ENCODE assay signal across 18 cellular contexts in the genomic region with DNA sequence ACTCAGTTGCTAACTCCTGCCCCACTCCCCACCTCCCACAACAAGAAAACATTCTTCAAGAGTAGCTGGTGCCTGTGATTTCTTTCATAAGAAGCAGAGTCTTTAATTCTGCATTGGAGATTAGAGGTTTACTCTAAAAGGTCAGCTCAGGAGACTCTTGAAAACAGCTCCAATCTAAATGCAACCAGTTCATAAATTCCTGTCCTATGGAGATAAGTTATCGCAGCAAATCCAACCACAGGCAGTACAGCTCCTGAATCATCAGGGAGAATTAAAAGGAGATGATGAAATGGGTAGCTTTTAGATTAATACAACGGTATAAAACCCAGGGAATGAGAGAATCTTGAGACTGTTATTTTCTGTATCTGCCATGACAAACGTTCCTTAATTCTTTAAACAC.
DNase-seq lines count a peak whose midpoint lies in the region; ATAC-seq, FAIRE-seq and TF ChIP-seq lines count a peak whose summit lies in the region.
"Had no signal": no experiment of that assay in that cellular context is flagged by ENCODE, and none has a peak within 500 bp of the region (broad histone marks: within the 10 kb centered on the region; RNA-seq: fewer than 3 reads in every experiment).

No MANE protein-coding gene starts in this region.

- H2BK120ac ChIP-seq in mesenchymal stem cell (ENCODE audit: low read depth, low read length) = no peak overlapping the region

- peak overlapping the region; percentile 90 for H3K27ac Mint-ChIP-seq in Caco-2 (ENCODE audit: unreplicated experiment)
- H3K27ac Mint-ChIP-seq: activated CD8-positive, alpha-beta T cell treated with anti-CD3 and anti-CD28 coated beads, Interleukin-2, amount 10 ng/mL, durations not matched to agents 7 days and 5 days; activated T-helper 2 cell treated with anti-CD3 and anti-CD28 coated beads, Interferon-gamma antibody, Interleukin-2, Interleukin-4, amounts not matched to agents 10 μg/mL and 5 μg/mL and 100 μg/mL, durations not matched to agents 14 hours and 24 hours and 36 hours; stimulated activated effector memory CD8-positive, alpha-beta T cell treated with anti-CD3 and anti-CD28 coated beads, Interleukin-12 subunit alpha, Interleukin-12 subunit beta, amount 100 ng/mL, for 72 hours had no signal

- H2BK5ac ChIP-seq in mesenchymal stem cell (ENCODE audit: low read depth, low read length, poor library complexity, severe bottlenecking) = no peak overlapping the region

- intact Hi-C loops in Caco-2 (cut with micrococcal nuclease; ENCODE audit: unreplicated experiment) = loop anchor here (5.0 kb wide), 1 partner anchor 37 kb away; no protein-coding TSS in a partner anchor

- H3K36me3 ChIP-seq in Caco-2 (ENCODE audit: control insufficient read depth, insufficient read depth, low read length) = no peaks in the 10 kb centered on the region
- no peaks in the 10 kb centered on the region for H3K36me3 ChIP-seq in OCI-LY3 (replicated peaks; ENCODE audit: low read depth, low read length)
- H3K36me3 ChIP-seq in bronchial epithelial cell (ENCODE audit: control insufficient read depth, insufficient read depth, low read length) = no peaks in the 10 kb centered on the region
- H3K36me3 ChIP-seq in mesenchymal stem cell (ENCODE audit: control insufficient read depth in 1 of 2, insufficient read depth in 2 of 2, low read depth in 1 of 2, low read length in 2 of 2) = no peaks in the 10 kb centered on the region
- no peaks in the 10 kb centered on the region for H3K36me3 ChIP-seq in Peyer's patch
- H3K36me3 ChIP-seq: BE2C, upper lobe of right lung had no signal

- H3K4me2 ChIP-seq in OCI-LY3 (ENCODE audit: low read length) (peak overlapping the region; percentile 79), mesenchymal stem cell (ENCODE audit: low read length, poor library complexity, severe bottlenecking) (no peak overlapping the region)

- H4K8ac ChIP-seq in mesenchymal stem cell (ENCODE audit: low read length) = no peak overlapping the region

- peak overlapping the region in 1 of 2 experiments; percentile 74 for H3K18ac ChIP-seq in mesenchymal stem cell (ENCODE audit: low read depth in 1 of 2, low read length in 2 of 2)

- H3K9me3 ChIP-seq in Caco-2 = no peaks in the 10 kb centered on the region
- H3K9me3 ChIP-seq in OCI-LY3 (ENCODE audit: insufficient read depth, low read length) = no peaks in the 10 kb centered on the region
- no peaks in the 10 kb centered on the region for H3K9me3 ChIP-seq in mesenchymal stem cell (ENCODE audit: control insufficient read depth, low read length)
- no peaks in the 10 kb centered on the region for H3K9me3 ChIP-seq in Peyer's patch
- H3K9me3 ChIP-seq: BE2C, upper lobe of right lung had no signal

- peaks cover 5% of the 10 kb centered on the region for H3K36me3 Mint-ChIP-seq in Caco-2 (ENCODE audit: insufficient read depth, unreplicated experiment)
- H3K36me3 Mint-ChIP-seq: stimulated activated effector memory CD8-positive, alpha-beta T cell treated with anti-CD3 and anti-CD28 coated beads, Interleukin-12 subunit alpha, Interleukin-12 subunit beta, amount 100 ng/mL, for 72 hours had no signal

- H3K27ac ChIP-seq in OCI-LY3 (ENCODE audit: low read length) = no peak overlapping the region
- no peak overlapping the region for H3K27ac ChIP-seq in mesenchymal stem cell (ENCODE audit: low read length, poor library complexity, severe bottlenecking)
- peak overlapping the region in 1 of 4 donors; percentile 35 for H3K27ac ChIP-seq in Peyer's patch

- no peak overlapping the region for H4K91ac ChIP-seq in mesenchymal stem cell (ENCODE audit: low read length)

- no CpG with 5 or more reads among the region's 3 CpGs for WGBS in mesenchymal stem cell

- H2BK12ac ChIP-seq in mesenchymal stem cell (ENCODE audit: low read length in 2 of 2) = no peak overlapping the region

- H3K9ac ChIP-seq in OCI-LY3 (ENCODE audit: low read length) = no peak overlapping the region
- H3K9ac ChIP-seq in mesenchymal stem cell (ENCODE audit: low read length) = peak overlapping the region; percentile 60

- H3K27me3 ChIP-seq in Caco-2 (replicated peaks; ENCODE audit: control insufficient read depth, insufficient read depth, low read length) = no peaks in the 10 kb centered on the region
- H3K27me3 ChIP-seq in OCI-LY3 (ENCODE audit: low read depth, low read length) = peaks cover 31% of the 10 kb centered on the region
- no peaks in the 10 kb centered on the region for H3K27me3 ChIP-seq in bronchial epithelial cell (ENCODE audit: control insufficient read depth, insufficient read depth, low read length)
- no peaks in the 10 kb centered on the region for H3K27me3 ChIP-seq in mesenchymal stem cell (ENCODE audit: control insufficient read depth in 1 of 2, insufficient read depth in 1 of 2, low read length in 2 of 2)
- H3K27me3 ChIP-seq in Peyer's patch = no peaks in the 10 kb centered on the region
- H3K27me3 ChIP-seq: BE2C, upper lobe of right lung had no signal

- no peak overlapping the region for H3K14ac ChIP-seq in mesenchymal stem cell (ENCODE audit: low read length in 2 of 2)

- DNase-seq in Caco-2 (no peak), bronchial epithelial cell (ENCODE audit: low read depth) (peak; percentile 35), mesenchymal stem cell (peak; percentile 69), ecto neural progenitor cell (ENCODE audit: low spot score) (no peak), DMS153 (lab: John Stamatoyannopoulos, UW) (no peak), Peyer's patch (no peak)
- DNase-seq: activated CD8-positive, alpha-beta T cell treated with anti-CD3 and anti-CD28 coated beads, Interleukin-2, amount 10 ng/mL, durations not matched to agents 7 days and 5 days; BE2C; DND-41; effector memory CD4-positive, alpha-beta T cell; NCI-H446; stimulated activated CD4-positive, alpha-beta T cell treated with anti-CD3 and anti-CD28 coated beads, Interleukin-4, amount 100 ng/mL, for 24 hours; upper lobe of right lung had no signal

- no peaks in the 10 kb centered on the region for H4K20me1 ChIP-seq in OCI-LY3 (ENCODE audit: insufficient read depth, low read length)

- H2AFZ ChIP-seq in OCI-LY3 (ENCODE audit: low read depth, low read length) = no peak overlapping the region
- no peak overlapping the region for H2AFZ ChIP-seq in mesenchymal stem cell (ENCODE audit: low read depth, low read length)

- no peak overlapping the region for H3K23ac ChIP-seq in mesenchymal stem cell (ENCODE audit: low read length in 2 of 2)

- TF ChIP-seq CTCF in Caco-2 (IDR thresholded peaks at IDR 0.05; ENCODE audit: insufficient read depth in 1 of 2, low read depth in 1 of 2, low read length in 1 of 2, severe bottlenecking in 1 of 2, unreplicated experiment in 1 of 2) (no peak), OCI-LY3 (IDR thresholded peaks at IDR 0.05; ENCODE audit: low read depth, low read length) (no peak), bronchial epithelial cell (IDR thresholded peaks at IDR 0.05; ENCODE audit: insufficient read depth, low read length, severe bottlenecking) (no peak), Peyer's patch (IDR thresholded peaks at IDR 0.05) (no peak)

- no peaks in the 10 kb centered on the region for H3K79me1 ChIP-seq in mesenchymal stem cell (replicated peaks; ENCODE audit: low read length, poor library complexity, severe bottlenecking)

- no peak for ATAC-seq in HG03439 (IDR thresholded peaks at IDR 0.05; ENCODE audit: unreplicated experiment)
- ATAC-seq: activated CD8-positive, alpha-beta T cell treated with anti-CD3 and anti-CD28 coated beads, Interleukin-2, amount 10 ng/mL, durations not matched to agents 7 days and 5 days had no signal

- no peaks in the 10 kb centered on the region for H3K27me3 Mint-ChIP-seq in Caco-2 (ENCODE audit: insufficient read depth, unreplicated experiment)

- no peak overlapping the region for H3K4me3 Mint-ChIP-seq in Caco-2 (ENCODE audit: unreplicated experiment)
- H3K4me3 Mint-ChIP-seq: activated CD8-positive, alpha-beta T cell treated with anti-CD3 and anti-CD28 coated beads, Interleukin-2, amount 10 ng/mL, durations not matched to agents 7 days and 5 days; stimulated activated effector memory CD8-positive, alpha-beta T cell treated with anti-CD3 and anti-CD28 coated beads, Interleukin-12 subunit alpha, Interleukin-12 subunit beta, amount 100 ng/mL, for 72 hours had no signal

- no peak for TF ChIP-seq POLR2A in Peyer's patch (IDR thresholded peaks at IDR 0.05)

- H3K4me1 Mint-ChIP-seq in Caco-2 (ENCODE audit: low read depth, unreplicated experiment) = peaks cover 33% of the 10 kb centered on the region

- CTCF ChIA-PET in Caco-2 (lab: Charles Lee) = no interaction called here

- no peak overlapping the region for H3K4me3 ChIP-seq in Caco-2 (ENCODE audit: low read depth, low read length)
- H3K4me3 ChIP-seq in OCI-LY3 (ENCODE audit: low read length) = peak overlapping the region; percentile 61
- H3K4me3 ChIP-seq in bronchial epithelial cell (ENCODE audit: low read depth, low read length) = no peak overlapping the region
- H3K4me3 ChIP-seq in mesenchymal stem cell (ENCODE audit: insufficient read depth in 1 of 2, low read depth in 1 of 2, low read length in 2 of 2) = peak overlapping the region in 1 of 2 experiments; percentile 34
- H3K4me3 ChIP-seq in Peyer's patch = no peak overlapping the region
- H3K4me3 ChIP-seq: upper lobe of right lung had no signal

- FAIRE-seq in bronchial epithelial cell (lab: Jason Lieb, UNC) = no peak
- FAIRE-seq: keratinocyte had no signal

- no peaks in the 10 kb centered on the region for H3K79me2 ChIP-seq in OCI-LY3 (ENCODE audit: low read length)

- POLR2A ChIA-PET in Caco-2 (lab: Charles Lee) = interaction anchor here (0.6 kb wide), 1 partner anchor 33 kb away, joined by 16 read pairs; no protein-coding TSS in a partner anchor

- H3K9me3 Mint-ChIP-seq in Caco-2 (ENCODE audit: unreplicated experiment) = no peaks in the 10 kb centered on the region
- H3K9me3 Mint-ChIP-seq: activated T-helper 2 cell treated with anti-CD3 and anti-CD28 coated beads, Interferon-gamma antibody, Interleukin-2, Interleukin-4, amounts not matched to agents 10 μg/mL and 5 μg/mL and 100 μg/mL, durations not matched to agents 14 hours and 24 hours and 36 hours; stimulated activated effector memory CD8-positive, alpha-beta T cell treated with anti-CD3 and anti-CD28 coated beads, Interleukin-12 subunit alpha, Interleukin-12 subunit beta, amount 100 ng/mL, for 72 hours had no signal

- H2BK15ac ChIP-seq in mesenchymal stem cell (ENCODE audit: low read depth, poor library complexity, severe bottlenecking) = peak overlapping the region; percentile 82

- no peak overlapping the region for H2AK5ac ChIP-seq in mesenchymal stem cell (ENCODE audit: low read length, severe bottlenecking)

- H3K4me1 ChIP-seq in Caco-2 = peaks cover 18% of the 10 kb centered on the region; the same call in 1 of the 2 replicates
- H3K4me1 ChIP-seq in OCI-LY3 (ENCODE audit: low read length) = peaks cover 31% of the 10 kb centered on the region
- H3K4me1 ChIP-seq in mesenchymal stem cell (ENCODE audit: control insufficient read depth, insufficient read depth, low read depth, low read length) = peaks cover 4% of the 10 kb centered on the region
- H3K4me1 ChIP-seq in Peyer's patch = peaks cover 0 to 47% (median 3%) of the 10 kb centered on the region in 4 donors
- H3K4me1 ChIP-seq: BE2C had no signal

- BruUV-seq in Caco-2 (replicated peaks; lab: Mats Ljungman, UMichigan) = no TSS peak

- no peak overlapping the region for H3K4ac ChIP-seq in mesenchymal stem cell (ENCODE audit: low read depth in 1 of 2, low read length in 2 of 2)

Comparison
In these comparisons a context has a peak if more than half of its experiments do, and no peak if none do; other contexts are left out.
1. DNase-seq: peak in bronchial epithelial cell (single experiment) and mesenchymal stem cell (single experiment); none in Caco-2 (0 of 2), ecto neural progenitor cell (single experiment), DMS153 (single experiment) and Peyer's patch (0 of 3).